In the genomic region with DNA sequence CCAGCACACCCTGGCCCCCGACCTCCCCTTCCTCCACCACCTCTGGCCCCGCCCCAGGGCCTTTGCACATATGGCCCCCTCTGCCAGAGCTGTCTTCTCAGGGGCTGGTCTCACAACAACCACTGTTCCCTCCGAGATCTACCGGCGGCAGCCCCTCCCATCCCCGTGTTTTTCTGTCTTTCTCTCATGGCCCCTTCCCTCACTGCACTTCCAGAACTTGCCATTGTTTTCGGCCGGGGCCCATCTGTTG, we compare ENCODE assay signal across 1 cellular context.
TF ChIP-seq lines count a peak whose summit lies in the region.

No MANE protein-coding gene starts in this region.

TF ChIP-seq in HepG2, 621 proteins besides CTCF, POLR2A, EP300 and RAD21:
- peak; percentile 9 for TF ChIP-seq AGO2 (optimal IDR thresholded peaks at IDR 0.05; ENCODE audit: low read depth, low read length)
- TF ChIP-seq, protein P1, sequence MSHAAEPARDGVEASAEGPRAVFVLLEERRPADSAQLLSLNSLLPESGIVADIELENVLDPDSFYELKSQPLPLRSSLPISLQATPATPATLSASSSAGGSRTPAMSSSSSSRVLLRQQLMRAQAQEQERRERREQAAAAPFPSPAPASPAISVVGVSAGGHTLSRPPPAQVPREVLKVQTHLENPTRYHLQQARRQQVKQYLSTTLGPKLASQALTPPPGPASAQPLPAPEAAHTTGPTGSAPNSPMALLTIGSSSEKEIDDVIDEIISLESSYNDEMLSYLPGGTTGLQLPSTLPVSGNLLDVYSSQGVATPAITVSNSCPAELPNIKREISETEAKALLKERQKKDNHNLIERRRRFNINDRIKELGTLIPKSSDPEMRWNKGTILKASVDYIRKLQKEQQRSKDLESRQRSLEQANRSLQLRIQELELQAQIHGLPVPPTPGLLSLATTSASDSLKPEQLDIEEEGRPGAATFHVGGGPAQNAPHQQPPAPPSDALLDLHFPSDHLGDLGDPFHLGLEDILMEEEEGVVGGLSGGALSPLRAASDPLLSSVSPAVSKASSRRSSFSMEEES (CRISPR knock-in tag; IDR thresholded peaks at IDR 0.05) = no peak
